Comparison of ENCODE assay signal across 12 cellular contexts in the genomic region with DNA sequence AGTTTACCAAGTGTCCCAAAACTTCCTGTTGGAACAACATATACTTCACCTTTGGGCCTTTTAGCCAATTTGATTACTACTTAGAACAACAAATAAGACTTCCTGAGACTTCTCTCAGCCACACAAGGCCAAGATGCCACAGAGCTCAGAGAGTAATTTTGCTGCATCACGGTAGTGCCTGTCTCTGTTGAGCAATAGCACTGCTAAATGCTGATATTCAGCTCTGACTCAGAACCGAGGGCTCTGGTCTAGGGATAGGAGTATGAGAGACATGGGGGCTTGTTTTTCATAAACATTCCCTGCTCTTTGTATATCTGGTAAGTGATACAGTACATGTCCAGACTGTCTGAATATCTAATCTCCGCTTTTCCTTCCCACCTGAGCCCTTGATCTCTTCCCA.
A peak's percentile ranks its signal among the peaks of the same experiment; 100 is the strongest.
DNase-seq lines count a peak whose midpoint lies in the region; ATAC-seq and TF ChIP-seq lines count a peak whose summit lies in the region.
"Had no signal": no experiment of that assay in that cellular context is flagged by ENCODE, and none has a peak within 500 bp of the region (broad histone marks: within the 10 kb centered on the region; RNA-seq: fewer than 3 reads in every experiment).

No MANE protein-coding gene starts in this region.

- no peak overlapping the region for H3K4me3 ChIP-seq in NB4 (ENCODE audit: low read depth, low read length)
- H3K4me3 ChIP-seq: pancreas, testis had no signal

- no peaks in the 10 kb centered on the region for H3K9me3 Mint-ChIP-seq in stimulated activated naive CD8-positive, alpha-beta T cell treated with anti-CD3 and anti-CD28 coated beads, Interleukin-15, amount 100 ng/mL, for 72 hours

- no peaks in the 10 kb centered on the region for H3K27me3 Mint-ChIP-seq in stimulated activated naive CD8-positive, alpha-beta T cell treated with anti-CD3 and anti-CD28 coated beads, Interleukin-15, amount 100 ng/mL, for 72 hours

- ATAC-seq in GM21381 (IDR thresholded peaks at IDR 0.05; ENCODE audit: unreplicated experiment): no peak
- ATAC-seq in stimulated activated naive CD8-positive, alpha-beta T cell treated with anti-CD3 and anti-CD28 coated beads, Interleukin-15, amount 100 ng/mL, for 72 hours: no peak

- no peaks in the 10 kb centered on the region for H3K4me1 Mint-ChIP-seq in stimulated activated naive CD8-positive, alpha-beta T cell treated with anti-CD3 and anti-CD28 coated beads, Interleukin-15, amount 100 ng/mL, for 72 hours

- H3K4me3 Mint-ChIP-seq in stimulated activated naive CD8-positive, alpha-beta T cell treated with anti-CD3 and anti-CD28 coated beads, Interleukin-15, amount 100 ng/mL, for 72 hours: no peak overlapping the region

- no peak overlapping the region for H3K27ac Mint-ChIP-seq in stimulated activated naive CD8-positive, alpha-beta T cell treated with anti-CD3 and anti-CD28 coated beads, Interleukin-15, amount 100 ng/mL, for 72 hours

- no peak for TF ChIP-seq CTCF in NB4 (IDR thresholded peaks at IDR 0.05; ENCODE audit: low read depth, low read length)

- no peak for TF ChIP-seq POLR2A in NB4 (IDR thresholded peaks at IDR 0.05; ENCODE audit: extremely low read depth, insufficient read length)

- DNase-seq in CD1c-positive myeloid dendritic cell (ENCODE audit: extremely low spot score) (peak; percentile 48), NB4 (ENCODE audit: low read depth) (peak; percentile 74), dedifferentiated amniotic fluid mesenchymal stem cell (ENCODE audit: extremely low spot score) (peak; percentile 78), non-pigmented ciliary epithelial cell (ENCODE audit: low read depth) (peak; percentile 78), NCI-H446 treated with DMSO at 0.1 percent for 48 hours (lab: John Stamatoyannopoulos, UW) (no peak)
- no peak for DNase-seq in activated CD4-positive, alpha-beta T cell treated with anti-CD3 and anti-CD28 coated beads, Interleukin-2, amount 50 U/mL, for 1 hour
- DNase-seq in stimulated activated naive CD8-positive, alpha-beta T cell treated with anti-CD3 and anti-CD28 coated beads, Interleukin-15, amount 100 ng/mL, for 72 hours: no peak
- DNase-seq: NCI-H1436, pancreas, T-helper 9 cell, testis had no signal

Comparison
In these comparisons a context has a peak if more than half of its experiments do, and no peak if none do; other contexts are left out.
1. DNase-seq: peak in CD1c-positive myeloid dendritic cell (single experiment), NB4 (single experiment), dedifferentiated amniotic fluid mesenchymal stem cell (single experiment) and non-pigmented ciliary epithelial cell (single experiment); none in NCI-H446 treated with DMSO at 0.1 percent for 48 hours (single experiment), activated CD4-positive, alpha-beta T cell treated with anti-CD3 and anti-CD28 coated beads, Interleukin-2, amount 50 U/mL, for 1 hour (single experiment) and stimulated activated naive CD8-positive, alpha-beta T cell treated with anti-CD3 and anti-CD28 coated beads, Interleukin-15, amount 100 ng/mL, for 72 hours (0 of 2).